ENCODE assay signal across 26 cellular contexts in the genomic region with DNA sequence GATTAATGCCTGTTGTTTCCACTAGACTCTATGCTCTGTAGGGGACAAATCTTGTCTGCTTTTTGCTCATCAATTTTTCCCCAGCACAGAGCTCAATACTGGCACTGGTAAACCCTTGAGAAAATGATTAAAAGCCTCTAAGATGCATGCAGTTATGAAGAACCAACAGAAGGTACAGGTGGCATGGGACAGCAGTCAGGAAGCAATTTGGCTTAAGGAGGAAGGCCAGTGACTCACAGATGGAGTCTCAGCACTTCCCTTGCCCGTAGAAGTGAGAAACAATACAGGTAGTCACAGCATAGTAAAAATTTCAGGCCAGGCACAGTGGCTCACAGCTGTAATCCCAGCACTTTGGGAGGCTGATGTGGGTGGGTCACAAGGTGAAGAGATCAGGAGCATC.
"Had no signal": no experiment of that assay in that cellular context is flagged by ENCODE, and none has a peak within 500 bp of the region (broad histone marks: within the 10 kb centered on the region; RNA-seq: fewer than 3 reads in every experiment).

No MANE protein-coding gene starts in this region.

- H3K36me3 Mint-ChIP-seq: immature natural killer cell; mesothelial cell of epicardium; naive B cell; natural killer cell treated with Interleukin-12 subunit alpha and Interleukin-12 subunit beta and Interleukin-15 and Interleukin-18, amount 100 ng/mL, for 72 hours; stimulated activated naive B cell treated with anti-CD40 and anti-IgM and Interleukin-4, amounts not matched to agents 10 μg/mL and 1 μg/mL and 100 μg/mL, for 72 hours had no signal

- ATAC-seq: natural killer cell treated with Interleukin-12 subunit alpha and Interleukin-12 subunit beta and Interleukin-15 and Interleukin-18, amount 100 ng/mL, for 72 hours; stimulated activated naive B cell treated with anti-CD40 and anti-IgM and Interleukin-4, amounts not matched to agents 10 μg/mL and 1 μg/mL and 100 μg/mL, for 72 hours; stimulated activated naive CD8-positive, alpha-beta T cell treated with anti-CD3 and anti-CD28 coated beads, Interleukin-15, Interleukin-2, amounts not matched to agents 100 U/mL and 50 U/mL, for 24 hours had no signal

- H3K27me3 ChIP-seq: right atrium auricular region, right lobe of liver, stomach, testis, thyroid gland, transverse colon, upper lobe of left lung, vagina had no signal

- H3K4me3 Mint-ChIP-seq: immature natural killer cell; mesothelial cell of epicardium; naive B cell; natural killer cell treated with Interleukin-12 subunit alpha and Interleukin-12 subunit beta and Interleukin-15 and Interleukin-18, amount 100 ng/mL, for 72 hours; stimulated activated naive B cell treated with anti-CD40 and anti-IgM and Interleukin-4, amounts not matched to agents 10 μg/mL and 1 μg/mL and 100 μg/mL, for 72 hours had no signal

- H3K4me3 ChIP-seq: left ventricle myocardium inferior, lung, right atrium auricular region, right lobe of liver, smooth muscle cell, stomach, testis, thyroid gland, transverse colon, upper lobe of left lung, vagina had no signal

- H3K4me1 ChIP-seq: left ventricle myocardium inferior, parathyroid adenoma, right atrium auricular region, right lobe of liver, stomach, testis, thyroid gland, transverse colon, upper lobe of left lung, vagina had no signal

- H3K4me1 Mint-ChIP-seq: immature natural killer cell; mesothelial cell of epicardium; naive B cell; stimulated activated naive B cell treated with anti-CD40 and anti-IgM and Interleukin-4, amounts not matched to agents 10 μg/mL and 1 μg/mL and 100 μg/mL, for 72 hours had no signal

- H3K27ac Mint-ChIP-seq: immature natural killer cell; mesothelial cell of epicardium; naive B cell; natural killer cell treated with Interleukin-12 subunit alpha and Interleukin-12 subunit beta and Interleukin-15 and Interleukin-18, amount 100 ng/mL, for 72 hours; progenitor cell of endocrine pancreas; stimulated activated naive B cell treated with anti-CD40 and anti-IgM and Interleukin-4, amounts not matched to agents 10 μg/mL and 1 μg/mL and 100 μg/mL, for 72 hours had no signal

- H3K36me3 ChIP-seq: left ventricle myocardium inferior, right atrium auricular region, right lobe of liver, stomach, thyroid gland, transverse colon, upper lobe of left lung, vagina had no signal

- H3K27ac ChIP-seq: left ventricle myocardium inferior, parathyroid adenoma, right atrium auricular region, right lobe of liver, stomach, testis, thyroid gland, transverse colon, upper lobe of left lung, vagina had no signal

- DNase-seq: hypothalamus; immature natural killer cell; kidney; left ventricle myocardium inferior; naive B cell; occipital lobe; right lobe of liver; stimulated activated CD4-positive, alpha-beta T cell treated with anti-CD3 and anti-CD28 coated beads, Interleukin-12 subunit alpha, Interleukin-12 subunit beta, amount 100 ng/mL, for 4 hours; stimulated activated CD4-positive, alpha-beta T cell treated with anti-CD3 and anti-CD28 coated beads, Interleukin-15, amount 100 ng/mL, for 24 hours; stimulated activated CD4-positive, alpha-beta T cell treated with anti-CD3 and anti-CD28 coated beads, Interleukin-2, amount 100 ng/mL, for 24 hours; stimulated activated CD4-positive, alpha-beta T cell treated with anti-CD3 and anti-CD28 coated beads, Interleukin-4, amount 100 ng/mL, for 1 hour; stimulated activated naive B cell treated with anti-CD40 and anti-IgM and Interleukin-4, amounts not matched to agents 10 μg/mL and 1 μg/mL and 100 μg/mL, for 72 hours; stimulated activated naive CD8-positive, alpha-beta T cell treated with anti-CD3 and anti-CD28 coated beads, Interleukin-15, Interleukin-2, amounts not matched to agents 100 U/mL and 50 U/mL, for 24 hours; stomach; testis; thyroid gland; upper lobe of left lung had no signal

- H3K27me3 Mint-ChIP-seq: stimulated activated naive B cell treated with anti-CD40 and anti-IgM and Interleukin-4, amounts not matched to agents 10 μg/mL and 1 μg/mL and 100 μg/mL, for 72 hours had no signal

- H3K9me3 Mint-ChIP-seq: mesothelial cell of epicardium had no signal

- H3K9me3 ChIP-seq: left ventricle myocardium inferior, right atrium auricular region, right lobe of liver, testis, thyroid gland, transverse colon, upper lobe of left lung, vagina had no signal
